Comparison of ENCODE assay signal across 8 cellular contexts in the genomic region with DNA sequence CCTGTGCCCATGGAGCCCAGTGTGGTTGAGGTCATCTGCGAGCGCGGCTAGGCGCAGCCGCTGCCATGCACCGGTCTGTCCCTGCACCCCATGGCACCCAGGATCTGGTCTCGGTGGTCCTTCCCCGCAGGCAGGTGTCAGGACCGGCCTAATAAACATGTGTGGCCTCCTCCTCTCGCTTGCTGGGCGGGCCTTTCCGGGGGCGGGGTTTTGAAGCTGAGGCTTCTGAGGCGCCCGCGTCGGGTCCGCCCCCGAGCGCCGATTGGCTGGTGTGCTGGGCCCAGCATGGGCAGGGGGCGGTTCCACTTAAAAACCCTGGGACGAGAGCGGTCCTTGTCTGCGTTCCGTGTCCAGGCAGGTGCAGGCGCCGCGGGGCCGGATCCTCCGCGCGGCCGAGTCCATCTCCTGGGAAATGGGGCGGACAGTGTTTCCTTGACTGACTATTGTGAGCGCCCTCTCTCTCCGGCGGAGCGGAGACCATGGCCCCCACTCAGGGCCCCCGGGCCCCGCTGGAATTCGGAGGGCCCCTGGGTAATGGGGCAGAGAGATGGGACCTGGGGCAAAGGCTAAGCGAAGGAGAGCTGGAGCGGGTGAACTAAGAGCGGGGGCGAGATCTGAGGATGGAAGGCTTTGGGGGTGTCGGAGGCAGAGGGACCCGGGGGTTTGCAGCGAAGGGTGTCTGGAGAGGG. TPM values are rescaled to one million over a fixed set of nuclear protein-coding genes. Genes with fewer than 3 reads are reported as not detected.
A peak's percentile ranks its signal among the peaks of the same experiment; 100 is the strongest.
DNase-seq lines count a peak whose midpoint lies in the region; ATAC-seq, FAIRE-seq and TF ChIP-seq lines count a peak whose summit lies in the region.

TM7SF2 (plus strand) TSS at position 336 of the 689 bp plus-strand sequence; CDS start at position 480, 144 bp downstream.

- H3K4me3 ChIP-seq in KMS-11 (IDR thresholded peaks at IDR 0.05; ENCODE audit: insufficient read depth, low read depth, low read length) (no peak within 1 kb of the TSS), esophagus muscularis mucosa (peak within 1 kb of the TSS; percentile 52 to 65 (median 58))

- WGBS in esophagus muscularis mucosa: 2% methylated on average over 10 of the region's 49 CpGs

- H3K4me1 ChIP-seq in KMS-11 (ENCODE audit: low read depth, poor library complexity, severe bottlenecking): peaks cover 37% of the 10 kb centered on the region
- peaks cover 45 to 56% (median 49%) of the 10 kb centered on the region in 4 donors for H3K4me1 ChIP-seq in esophagus muscularis mucosa

- peak within 1 kb of the TSS; percentile 81 for H3K4me2 ChIP-seq in KMS-11

- FAIRE-seq in RCC 7860 (lab: Jason Lieb, UNC): no peak

- no peaks in the 10 kb centered on the region for H4K20me1 ChIP-seq in KMS-11 (ENCODE audit: insufficient read depth)

- no peak for TF ChIP-seq POLR2A in esophagus muscularis mucosa (IDR thresholded peaks at IDR 0.05; ENCODE audit: low read depth)

- H3K36me3 ChIP-seq in KMS-11 (ENCODE audit: insufficient read depth) (no peaks in the 10 kb centered on the region), esophagus muscularis mucosa (peaks cover 20 to 54% (median 43%) of the 10 kb centered on the region in 4 donors)

- peaks cover 12% of the 10 kb centered on the region for H3K79me2 ChIP-seq in KMS-11 (ENCODE audit: insufficient read depth, low read depth)

- peak; percentile 98 for DNase-seq in COR-L47 (lab: John Stamatoyannopoulos, UW)
- DNase-seq in RCC 7860 (ENCODE audit: low spot score): peak; percentile 45
- DNase-seq in activated T-helper 1 cell treated with Interleukin-2 at 50 U/mL for 16 hours (ENCODE audit: low read depth): peak; percentile 90
- peak; percentile 99 for DNase-seq in esophagus muscularis mucosa (ENCODE audit: extremely low spot score)
- peak; percentile 93 for DNase-seq in myocyte (ENCODE audit: low read depth)
- peak; percentile 86 to 92 for DNase-seq in stimulated activated CD8-positive, alpha-beta memory T cell treated with anti-CD3 and anti-CD28 coated beads, Interleukin-7, amount 100 ng/mL, for 4 hours (ENCODE audit: low read depth in 2 of 2)

- no peaks in the 10 kb centered on the region for H3K9me3 ChIP-seq in esophagus muscularis mucosa

- no peak for TF ChIP-seq EP300 in esophagus muscularis mucosa (IDR thresholded peaks at IDR 0.05)

- no peak within 1 kb of the TSS; the same call in 1 of the 2 replicates for H3K27ac ChIP-seq in KMS-11
- peak within 1 kb of the TSS; percentile 77 to 87 (median 84) for H3K27ac ChIP-seq in esophagus muscularis mucosa (replicated peaks in 1 of 4)

- H2AFZ ChIP-seq in KMS-11 (ENCODE audit: low read depth): no peak within 1 kb of the TSS

- peak; percentile 54 for ATAC-seq in GM21447 (IDR thresholded peaks at IDR 0.05; ENCODE audit: unreplicated experiment)

- peak within 1 kb of the TSS; percentile 34; the same call in 1 of the 2 replicates for H3K9ac ChIP-seq in KMS-11

- H3K27me3 ChIP-seq in KMS-11 (ENCODE audit: insufficient read depth, low read depth): no peaks in the 10 kb centered on the region
- H3K27me3 ChIP-seq in esophagus muscularis mucosa: no peaks in the 10 kb centered on the region

- intact Hi-C loops in esophagus muscularis mucosa (cut with DNase I): loop anchor here (5.0 kb wide), 1 partner anchor 99 kb away; the partner anchor contains the start of gene ARL2

- TF ChIP-seq CTCF in KMS-11 (conservative IDR thresholded peaks at IDR 0.05; ENCODE audit: low read depth, low read length) (no peak), esophagus muscularis mucosa (IDR thresholded peaks at IDR 0.05) (peak in 1 of 3 experiments; percentile 29)

RNA-seq across cellular contexts. Expression of gene TM7SF2, which starts in this region (rescaled TPM):
- total RNA-seq in esophagus muscularis mucosa (10 to 100 TPM in 3 of 4 donors, 1 to 10 TPM in 1; 8.8 to 17.2 (median 12.1) TPM), myocyte (17.3 and 30.3 TPM in 2 replicates)
- 17.6 TPM for polyA plus RNA-seq in myocyte (2012)

Comparison
In these comparisons a context has a peak if more than half of its experiments do, and no peak if none do; other contexts are left out.
1. DNase-seq: peak in every context shown above with its lines; median percentile 99 in esophagus muscularis mucosa; 98 in COR-L47; 93 in myocyte; 90 in activated T-helper 1 cell treated with Interleukin-2 at 50 U/mL for 16 hours; 89 in stimulated activated CD8-positive, alpha-beta memory T cell treated with anti-CD3 and anti-CD28 coated beads, Interleukin-7, amount 100 ng/mL, for 4 hours; 45 in RCC 7860.